In genomic region chr2:11018651-11019185, GRCh38 we compare ENCODE assay signal across 1 cellular context.
TF ChIP-seq lines count a peak whose summit lies in the region.

No MANE protein-coding gene starts in this region.

TF ChIP-seq in A549, 52 proteins besides CTCF, POLR2A, EP300 and RAD21 (continued from another document):
- TF ChIP-seq BCL3 (IDR thresholded peaks at IDR 0.05), result no peak
- TF ChIP-seq REST (IDR thresholded peaks at IDR 0.05), result no peak
